In genomic region chr3:102180291-102180931, GRCh38 we compare ENCODE assay signal across 9 cellular contexts.
DNase-seq lines count a peak whose midpoint lies in the region; ATAC-seq and TF ChIP-seq lines count a peak whose summit lies in the region.
"Had no signal": no experiment of that assay in that cellular context is flagged by ENCODE, and none has a peak within 500 bp of the region (broad histone marks: within the 10 kb centered on the region; RNA-seq: fewer than 3 reads in every experiment).

No MANE protein-coding gene starts in this region.

- intact Hi-C loops in activated CD4-positive, alpha-beta T cell treated with anti-CD3 and anti-CD28 coated beads for 36 hours (cut with DNase I, micrococcal nuclease), result no loop called here
- intact Hi-C loops in stomach (cut with DNase I; ENCODE audit: low total_unique reads), result no loop called here

- peak; percentile 51 for ATAC-seq in activated CD4-positive, alpha-beta T cell treated with anti-CD3 and anti-CD28 coated beads for 36 hours
- peak; percentile 61 for ATAC-seq in foreskin keratinocyte

- no peaks in the 10 kb centered on the region for H3K36me3 ChIP-seq in stomach

- peaks cover 5% of the 10 kb centered on the region for H3K4me1 Mint-ChIP-seq in activated CD4-positive, alpha-beta T cell treated with anti-CD3 and anti-CD28 coated beads for 36 hours

- no peaks in the 10 kb centered on the region for H3K36me3 Mint-ChIP-seq in activated CD4-positive, alpha-beta T cell treated with anti-CD3 and anti-CD28 coated beads for 36 hours (ENCODE audit: low read depth)

- H3K27me3 ChIP-seq in foreskin keratinocyte, result no peaks in the 10 kb centered on the region
- H3K27me3 ChIP-seq in stomach, result no peaks in the 10 kb centered on the region

- no peak for TF ChIP-seq CTCF in foreskin keratinocyte (conservative IDR thresholded peaks at IDR 0.05)
- TF ChIP-seq CTCF in stomach (IDR thresholded peaks at IDR 0.05), result no peak

- H3K27ac ChIP-seq in foreskin keratinocyte (peak overlapping the region; percentile 49), stomach (peak overlapping the region in 4 of 5 donors; percentile 15 to 76 (median 70))
- H3K27ac ChIP-seq: C4-2B had no signal

- H3K9me3 Mint-ChIP-seq in activated CD4-positive, alpha-beta T cell treated with anti-CD3 and anti-CD28 coated beads for 36 hours (ENCODE audit: low read depth), result peaks cover 2% of the 10 kb centered on the region

- no peaks in the 10 kb centered on the region for H3K9me3 ChIP-seq in stomach

- 10 to 30% (median 15%) methylated on average over 7 of the region's 7 CpGs for WGBS in stomach, 5 donors

- H3K27me3 Mint-ChIP-seq in activated CD4-positive, alpha-beta T cell treated with anti-CD3 and anti-CD28 coated beads for 36 hours, result peaks cover 1% of the 10 kb centered on the region

- no peak for TF ChIP-seq EP300 in stomach (IDR thresholded peaks at IDR 0.05)

- no peak for TF ChIP-seq POLR2A in stomach (IDR thresholded peaks at IDR 0.05)

- POLR2A ChIA-PET in activated CD4-positive, alpha-beta T cell treated with anti-CD3 and anti-CD28 coated beads for 36 hours (lab: Charles Lee), result no interaction called here

- H3K4me3 Mint-ChIP-seq in activated CD4-positive, alpha-beta T cell treated with anti-CD3 and anti-CD28 coated beads for 36 hours, result no peak overlapping the region

- H3K27ac Mint-ChIP-seq in activated CD4-positive, alpha-beta T cell treated with anti-CD3 and anti-CD28 coated beads for 36 hours, result no peak overlapping the region

- DNase-seq in activated CD4-positive, alpha-beta T cell treated with anti-CD3 and anti-CD28 coated beads for 36 hours, result no peak
- no peak for DNase-seq in activated CD4-positive, alpha-beta T cell treated with anti-CD3 and anti-CD28 coated beads for 4 hours
- DNase-seq in NCI-H69 (lab: John Stamatoyannopoulos, UW) (peak; percentile 1), foreskin keratinocyte (peak in 1 of 2 donors; percentile 82), stomach (no peak), NCI-H2171 (lab: John Stamatoyannopoulos, UW) (no peak), NCI-H1436 treated with DMSO at 0.1 percent for 48 hours (lab: John Stamatoyannopoulos, UW) (no peak)
- no peak for DNase-seq in effector CD4-positive, alpha-beta T cell

- CTCF ChIA-PET in activated CD4-positive, alpha-beta T cell treated with anti-CD3 and anti-CD28 coated beads for 36 hours (lab: Charles Lee), result interaction anchor here (0.6 to 2.2 kb wide), 8 partner anchors 11 to 371 kb away, joined by 3 to 11 read pairs (median 3); no protein-coding TSS in a partner anchor

- H3K4me3 ChIP-seq in stomach, result no peak overlapping the region

- H3K4me1 ChIP-seq in foreskin keratinocyte (peaks cover 35% of the 10 kb centered on the region), stomach (peaks cover 22 to 55% (median 41%) of the 10 kb centered on the region in 4 donors)
